Comparison of ENCODE assay signal across 1 cellular context in genomic region chr1:40919475-40920011, GRCh38.
A peak's percentile ranks its signal among the peaks of the same experiment; 100 is the strongest.
TF ChIP-seq lines count a peak whose summit lies in the region.

No MANE protein-coding gene starts in this region.

TF ChIP-seq in HepG2, 621 proteins besides CTCF, POLR2A, EP300 and RAD21 (continued from another document and continues in another):
- TF ChIP-seq ZNF318 (CRISPR knock-in tag; IDR thresholded peaks at IDR 0.05) (no peak), ZNF678 (CRISPR knock-in tag; IDR thresholded peaks at IDR 0.05) (peak; percentile 52; the same call in 1 of the 2 replicates), ZNF75D (CRISPR knock-in tag; IDR thresholded peaks at IDR 0.05; ENCODE audit: borderline replicate concordance) (no peak), FOXO1 (CRISPR knock-in tag; IDR thresholded peaks at IDR 0.05) (peak; percentile 94), ZNF564 (CRISPR knock-in tag; IDR thresholded peaks at IDR 0.05) (no peak), KDM1A (CRISPR knock-in tag; IDR thresholded peaks at IDR 0.05) (peak; percentile 68; the same call in 1 of the 2 replicates), ZNF329 (CRISPR knock-in tag; IDR thresholded peaks at IDR 0.05; ENCODE audit: low read depth) (peak; percentile 80; the same call in 1 of the 2 replicates), ZNF337 (CRISPR knock-in tag; IDR thresholded peaks at IDR 0.05; ENCODE audit: borderline replicate concordance, low read depth) (no peak), SOX6 (IDR thresholded peaks at IDR 0.05) (no peak), SOX6 (CRISPR knock-in tag; IDR thresholded peaks at IDR 0.05) (peak; percentile 99), FOXA3 (CRISPR knock-in tag; IDR thresholded peaks at IDR 0.05) (peak; percentile 93), IRF1 (CRISPR knock-in tag; IDR thresholded peaks at IDR 0.05; ENCODE audit: low read depth) (0 out of 2 replicates have a peak, but pooled peaks have one; percentile 58), RFXANK (CRISPR knock-in tag; IDR thresholded peaks at IDR 0.05) (peak; percentile 33; the same call in 1 of the 2 replicates), ZSCAN20 (CRISPR knock-in tag; IDR thresholded peaks at IDR 0.05; ENCODE audit: borderline replicate concordance) (no peak), ZSCAN9 (CRISPR knock-in tag; IDR thresholded peaks at IDR 0.05; ENCODE audit: borderline replicate concordance) (peak; percentile 76; the same call in 1 of the 2 replicates), SRSF9 (IDR thresholded peaks at IDR 0.05; ENCODE audit: borderline replicate concordance, insufficient read depth, low read depth, low read length, poor library complexity, severe bottlenecking) (no peak), IRF9 (CRISPR knock-in tag; IDR thresholded peaks at IDR 0.05; ENCODE audit: borderline replicate concordance) (peak; percentile 56; the same call in 1 of the 2 replicates), MNT (IDR thresholded peaks at IDR 0.05) (peak; percentile 80), RNF2 (conservative IDR thresholded peaks at IDR 0.05; ENCODE audit: low read depth) (peak; percentile 68), SIX4 (CRISPR knock-in tag; IDR thresholded peaks at IDR 0.05) (peak; percentile 48), STAT6 (CRISPR knock-in tag; IDR thresholded peaks at IDR 0.05; ENCODE audit: borderline replicate concordance) (0 out of 2 replicates have a peak, but pooled peaks have one; percentile 48), HNF1B (CRISPR knock-in tag; IDR thresholded peaks at IDR 0.05) (peak; percentile 95), ZFP90 (CRISPR knock-in tag; IDR thresholded peaks at IDR 0.05; ENCODE audit: borderline replicate concordance) (peak; percentile 89; the same call in 1 of the 2 replicates), ZNF317 (CRISPR knock-in tag; IDR thresholded peaks at IDR 0.05) (peak; percentile 72), SNAPC2 (CRISPR knock-in tag; IDR thresholded peaks at IDR 0.05) (peak; percentile 48; the same call in 1 of the 2 replicates), ZBTB46 (CRISPR knock-in tag; IDR thresholded peaks at IDR 0.05; ENCODE audit: borderline replicate concordance) (peak; percentile 59; the same call in 1 of the 2 replicates), PTBP1 (IDR thresholded peaks at IDR 0.05; ENCODE audit: low read depth, low read length, poor library complexity, severe bottlenecking) (no peak), GMEB2 (CRISPR knock-in tag; IDR thresholded peaks at IDR 0.05; ENCODE audit: low read depth) (no peak), SALL2 (CRISPR knock-in tag; IDR thresholded peaks at IDR 0.05) (0 out of 2 replicates have a peak, but pooled peaks have one; percentile 53), ZNF788 (CRISPR knock-in tag; IDR thresholded peaks at IDR 0.05; ENCODE audit: borderline replicate concordance) (peak; percentile 93; the same call in 1 of the 2 replicates), ZNF619 (CRISPR knock-in tag; IDR thresholded peaks at IDR 0.05) (peak; percentile 75; the same call in 1 of the 2 replicates), HOMEZ (CRISPR knock-in tag; IDR thresholded peaks at IDR 0.05; ENCODE audit: low read depth) (peak; percentile 74; the same call in 1 of the 2 replicates), ZBTB21 (CRISPR knock-in tag; IDR thresholded peaks at IDR 0.05) (peak; percentile 46; the same call in 1 of the 2 replicates), KDM3A (CRISPR knock-in tag; IDR thresholded peaks at IDR 0.05; ENCODE audit: low read depth) (peak; percentile 83; the same call in 1 of the 2 replicates), ZNF556 (CRISPR knock-in tag; IDR thresholded peaks at IDR 0.05; ENCODE audit: borderline replicate concordance) (peak; percentile 93), HNF4G (IDR thresholded peaks at IDR 0.05; ENCODE audit: borderline replicate concordance, low read depth, low read length) (peak; percentile 34; the same call in 1 of the 2 replicates), HNF4G (CRISPR knock-in tag; IDR thresholded peaks at IDR 0.05; ENCODE audit: borderline replicate concordance, low read depth) (peak; percentile 82)
